ENCODE assay signal across 17 cellular contexts in the genomic region with DNA sequence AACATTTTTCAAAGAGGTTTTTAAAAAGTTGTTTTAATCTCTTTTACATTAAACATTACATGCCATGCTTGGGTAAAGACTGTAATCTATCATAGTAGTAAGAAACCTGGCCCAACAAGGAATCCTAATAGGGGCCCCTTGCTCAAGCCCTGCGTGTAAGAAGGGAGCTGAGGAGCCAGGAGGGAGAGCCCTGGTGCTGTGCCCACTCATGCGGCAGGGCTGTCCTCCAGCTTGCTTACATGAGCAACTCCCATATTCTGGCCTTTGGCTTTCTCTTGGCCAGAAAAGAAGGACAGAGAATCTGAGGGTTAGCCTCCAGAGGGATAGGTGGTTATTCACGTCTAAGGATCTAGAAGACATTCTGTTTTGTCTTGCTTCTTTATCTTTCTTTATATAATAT. TPM values are rescaled to one million over a fixed set of nuclear protein-coding genes. Genes with fewer than 3 reads are reported as not detected.
DNase-seq lines count a peak whose midpoint lies in the region; ATAC-seq and TF ChIP-seq lines count a peak whose summit lies in the region.
"Had no signal": no experiment of that assay in that cellular context is flagged by ENCODE, and none has a peak within 500 bp of the region (broad histone marks: within the 10 kb centered on the region; RNA-seq: fewer than 3 reads in every experiment).

No MANE protein-coding gene starts in this region.

- H3K4me2 ChIP-seq in GM23338 = no peak overlapping the region
- H3K4me2 ChIP-seq: A549, BLaER1 had no signal

- no peaks in the 10 kb centered on the region for H3K36me3 Mint-ChIP-seq in GM23338 (ENCODE audit: low read depth)
- H3K36me3 Mint-ChIP-seq: CD4-positive, alpha-beta memory T cell had no signal

- H3K4me1 ChIP-seq in heart left ventricle (peaks cover 0 to 26% (median 6%) of the 10 kb centered on the region in 12 donors), right atrium auricular region (peaks cover 0 to 9% of the 10 kb centered on the region in 2 donors), GM23338 (ENCODE audit: insufficient read depth) (no peaks in the 10 kb centered on the region)
- H3K4me1 ChIP-seq: BLaER1 had no signal

- no peak for TF ChIP-seq CTCF in heart left ventricle (IDR thresholded peaks at IDR 0.05)
- TF ChIP-seq CTCF in right atrium auricular region (IDR thresholded peaks at IDR 0.05) = no peak
- no peak for TF ChIP-seq CTCF in GM23338 (conservative IDR thresholded peaks at IDR 0.05; ENCODE audit: low read depth in 2 of 2)

- H3K9me3 Mint-ChIP-seq in GM23338 = peaks cover 2% of the 10 kb centered on the region; the same call in 1 of the 3 replicates

- H3K27me3 ChIP-seq in heart left ventricle = no peaks in the 10 kb centered on the region
- no peaks in the 10 kb centered on the region for H3K27me3 ChIP-seq in right atrium auricular region
- no peaks in the 10 kb centered on the region for H3K27me3 ChIP-seq in MG63
- H3K27me3 ChIP-seq in GM23338 (ENCODE audit: insufficient read depth) = no peaks in the 10 kb centered on the region
- H3K27me3 ChIP-seq: BLaER1 had no signal

- ATAC-seq in heart left ventricle (peak in 3 of 4 donors; percentile 41 to 59 (median 47)), GM23338 (no peak), HG02981 (IDR thresholded peaks at IDR 0.05; ENCODE audit: unreplicated experiment) (no peak), HG02970 (IDR thresholded peaks at IDR 0.05; ENCODE audit: low FRiP score, unreplicated experiment) (no peak)
- ATAC-seq: A549, HepG2 had no signal

- no peaks in the 10 kb centered on the region for H3K9me2 ChIP-seq in GM23338 (ENCODE audit: insufficient read depth)

- H3K36me3 ChIP-seq in heart left ventricle (peaks cover 0 to 12% (median 0%) of the 10 kb centered on the region in 9 donors), right atrium auricular region (no peaks in the 10 kb centered on the region), MG63 (no peaks in the 10 kb centered on the region), GM23338 (ENCODE audit: insufficient read depth) (no peaks in the 10 kb centered on the region)
- H3K36me3 ChIP-seq: BLaER1 had no signal

- 68 to 79% (median 68%) methylated on average over 3 of the region's 3 CpGs for WGBS in heart left ventricle, 4 donors

- H3K27ac ChIP-seq in heart left ventricle (peak overlapping the region in 9 of 12 donors; percentile 2 to 76 (median 44)), right atrium auricular region (no peak overlapping the region), GM23338 (ENCODE audit: low read depth) (no peak overlapping the region)
- H3K27ac ChIP-seq: 22Rv1, A549, BLaER1 had no signal

- DNase-seq in heart left ventricle (peak in 1 of 5 donors; percentile 46), right atrium auricular region (ENCODE audit: low spot score) (no peak), MG63 (peak; percentile 70), left kidney (ENCODE audit: low read depth, low spot score) (peak; percentile 43), GM23338 (ENCODE audit: low spot score) (no peak)
- DNase-seq: AML-193; CD4-positive, alpha-beta memory T cell; GF-D8; KBM-7 had no signal

- H3K27ac Mint-ChIP-seq in GM23338 = no peak overlapping the region
- H3K27ac Mint-ChIP-seq: CD14-positive monocyte; CD4-positive, alpha-beta memory T cell; IgD-negative memory B cell had no signal

- H3F3A ChIP-seq in GM23338 (replicated peaks; ENCODE audit: low read depth) = no peaks in the 10 kb centered on the region

- no peaks in the 10 kb centered on the region for H4K20me1 ChIP-seq in GM23338 (replicated peaks; ENCODE audit: insufficient read depth)
- H4K20me1 ChIP-seq: BLaER1 had no signal

- H3K27me3 Mint-ChIP-seq in GM23338 (ENCODE audit: insufficient read depth, low read depth, poor library complexity) = no peaks in the 10 kb centered on the region

- H2AFZ ChIP-seq in GM23338 = no peak overlapping the region

- TF ChIP-seq POLR2A in heart left ventricle (IDR thresholded peaks at IDR 0.05) = no peak

- H3K4me3 ChIP-seq in heart left ventricle (no peak overlapping the region), right atrium auricular region (no peak overlapping the region), MG63 (no peak overlapping the region), GM23338 (no peak overlapping the region)
- H3K4me3 ChIP-seq: A549, BLaER1 had no signal

- H3K9me3 ChIP-seq in heart left ventricle (no peaks in the 10 kb centered on the region), right atrium auricular region (no peaks in the 10 kb centered on the region), MG63 (peaks cover 2% of the 10 kb centered on the region)
- H3K9me3 ChIP-seq: BLaER1 had no signal

- peaks cover 3% of the 10 kb centered on the region; the same call in 2 of the 3 replicates for H3K4me1 Mint-ChIP-seq in GM23338
- H3K4me1 Mint-ChIP-seq: CD14-positive monocyte; CD4-positive, alpha-beta memory T cell had no signal

- H3K4me3 Mint-ChIP-seq in GM23338 = no peak overlapping the region
- H3K4me3 Mint-ChIP-seq: CD14-positive monocyte; CD4-positive, alpha-beta memory T cell; IgD-negative memory B cell had no signal

- H3K79me2 ChIP-seq in GM23338 (replicated peaks; ENCODE audit: insufficient read depth) = no peaks in the 10 kb centered on the region

- intact Hi-C loops in heart left ventricle (cut with DNase I) = loop anchor here in 5 of 10 donors (5.0 to 10.0 kb wide), 6 partner anchors 110 to 313 kb away; no protein-coding TSS in a partner anchor

TF ChIP-seq in GM23338, 12 proteins besides CTCF, POLR2A, EP300 and RAD21 (continues in another document):
- TF ChIP-seq, protein P1, sequence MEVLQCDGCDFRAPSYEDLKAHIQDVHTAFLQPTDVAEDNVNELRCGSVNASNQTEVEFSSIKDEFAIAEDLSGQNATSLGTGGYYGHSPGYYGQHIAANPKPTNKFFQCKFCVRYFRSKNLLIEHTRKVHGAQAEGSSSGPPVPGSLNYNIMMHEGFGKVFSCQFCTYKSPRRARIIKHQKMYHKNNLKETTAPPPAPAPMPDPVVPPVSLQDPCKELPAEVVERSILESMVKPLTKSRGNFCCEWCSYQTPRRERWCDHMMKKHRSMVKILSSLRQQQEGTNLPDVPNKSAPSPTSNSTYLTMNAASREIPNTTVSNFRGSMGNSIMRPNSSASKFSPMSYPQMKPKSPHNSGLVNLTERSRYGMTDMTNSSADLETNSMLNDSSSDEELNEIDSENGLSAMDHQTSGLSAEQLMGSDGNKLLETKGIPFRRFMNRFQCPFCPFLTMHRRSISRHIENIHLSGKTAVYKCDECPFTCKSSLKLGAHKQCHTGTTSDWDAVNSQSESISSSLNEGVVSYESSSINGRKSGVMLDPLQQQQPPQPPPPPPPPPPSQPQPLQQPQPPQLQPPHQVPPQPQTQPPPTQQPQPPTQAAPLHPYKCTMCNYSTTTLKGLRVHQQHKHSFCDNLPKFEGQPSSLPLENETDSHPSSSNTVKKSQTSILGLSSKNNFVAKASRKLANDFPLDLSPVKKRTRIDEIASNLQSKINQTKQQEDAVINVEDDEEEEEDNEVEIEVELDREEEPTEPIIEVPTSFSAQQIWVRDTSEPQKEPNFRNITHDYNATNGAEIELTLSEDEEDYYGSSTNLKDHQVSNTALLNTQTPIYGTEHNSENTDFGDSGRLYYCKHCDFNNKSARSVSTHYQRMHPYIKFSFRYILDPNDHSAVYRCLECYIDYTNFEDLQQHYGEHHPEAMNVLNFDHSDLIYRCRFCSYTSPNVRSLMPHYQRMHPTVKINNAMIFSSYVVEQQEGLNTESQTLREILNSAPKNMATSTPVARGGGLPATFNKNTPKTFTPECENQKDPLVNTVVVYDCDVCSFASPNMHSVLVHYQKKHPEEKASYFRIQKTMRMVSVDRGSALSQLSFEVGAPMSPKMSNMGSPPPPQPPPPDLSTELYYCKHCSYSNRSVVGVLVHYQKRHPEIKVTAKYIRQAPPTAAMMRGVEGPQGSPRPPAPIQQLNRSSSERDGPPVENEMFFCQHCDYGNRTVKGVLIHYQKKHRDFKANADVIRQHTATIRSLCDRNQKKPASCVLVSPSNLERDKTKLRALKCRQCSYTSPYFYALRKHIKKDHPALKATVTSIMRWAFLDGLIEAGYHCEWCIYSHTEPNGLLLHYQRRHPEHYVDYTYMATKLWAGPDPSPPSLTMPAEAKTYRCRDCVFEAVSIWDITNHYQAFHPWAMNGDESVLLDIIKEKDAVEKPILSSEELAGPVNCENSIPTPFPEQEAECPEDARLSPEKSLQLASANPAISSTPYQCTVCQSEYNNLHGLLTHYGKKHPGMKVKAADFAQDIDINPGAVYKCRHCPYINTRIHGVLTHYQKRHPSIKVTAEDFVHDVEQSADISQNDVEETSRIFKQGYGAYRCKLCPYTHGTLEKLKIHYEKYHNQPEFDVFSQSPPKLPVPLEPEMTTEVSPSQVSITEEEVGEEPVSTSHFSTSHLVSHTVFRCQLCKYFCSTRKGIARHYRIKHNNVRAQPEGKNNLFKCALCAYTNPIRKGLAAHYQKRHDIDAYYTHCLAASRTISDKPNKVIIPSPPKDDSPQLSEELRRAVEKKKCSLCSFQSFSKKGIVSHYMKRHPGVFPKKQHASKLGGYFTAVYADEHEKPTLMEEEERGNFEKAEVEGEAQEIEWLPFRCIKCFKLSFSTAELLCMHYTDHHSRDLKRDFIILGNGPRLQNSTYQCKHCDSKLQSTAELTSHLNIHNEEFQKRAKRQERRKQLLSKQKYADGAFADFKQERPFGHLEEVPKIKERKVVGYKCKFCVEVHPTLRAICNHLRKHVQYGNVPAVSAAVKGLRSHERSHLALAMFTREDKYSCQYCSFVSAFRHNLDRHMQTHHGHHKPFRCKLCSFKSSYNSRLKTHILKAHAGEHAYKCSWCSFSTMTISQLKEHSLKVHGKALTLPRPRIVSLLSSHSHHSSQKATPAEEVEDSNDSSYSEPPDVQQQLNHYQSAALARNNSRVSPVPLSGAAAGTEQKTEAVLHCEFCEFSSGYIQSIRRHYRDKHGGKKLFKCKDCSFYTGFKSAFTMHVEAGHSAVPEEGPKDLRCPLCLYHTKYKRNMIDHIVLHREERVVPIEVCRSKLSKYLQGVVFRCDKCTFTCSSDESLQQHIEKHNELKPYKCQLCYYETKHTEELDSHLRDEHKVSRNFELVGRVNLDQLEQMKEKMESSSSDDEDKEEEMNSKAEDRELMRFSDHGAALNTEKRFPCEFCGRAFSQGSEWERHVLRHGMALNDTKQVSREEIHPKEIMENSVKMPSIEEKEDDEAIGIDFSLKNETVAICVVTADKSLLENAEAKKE (CRISPR knock-in tag; IDR thresholded peaks at IDR 0.05) = no peak

RNA-seq across cellular contexts. Expression of a gene that starts 49.8 kb away (rescaled TPM):
- total RNA-seq in heart left ventricle = 10 to 100 TPM; 24.3 to 47.1 (median 31.9) TPM
- 10 to 100 TPM; 13.2 to 13.7 TPM for polyA plus RNA-seq in heart left ventricle
- total RNA-seq in right atrium auricular region = 1 to 10 TPM; 1.5 to 4.4 TPM
- not detected in 2 replicates for total RNA-seq in MG63 (2014; rRNA removed; shearing (Covaris generic); ENCODE audit: low replicate concordance)
- 0.23 and 0.69 TPM in 2 replicates for total RNA-seq in GM23338 (2014; rRNA removed; shearing (Covaris generic))
- polyA plus RNA-seq in GM23338 (2016; fragmentation: Nextera tagmentation; extraction: Ambion mirVana) = 0.53 and 0.73 TPM in 2 replicates
- total RNA-seq: CD4-positive, alpha-beta memory T cell; HepG2 had no signal
- polyA plus RNA-seq: A549, CD14-positive monocyte, HepG2, IgD-negative memory B cell had no signal

Comparison
In these comparisons a context has a peak if more than half of its experiments do, and no peak if none do; other contexts are left out.
1. H3K27ac ChIP-seq: peak in heart left ventricle (9 of 12); none in right atrium auricular region (0 of 2) and GM23338 (single experiment).
2. RNA of a gene that starts 49.8 kb away (total RNA-seq): 24.3 to 47.1 TPM in heart left ventricle; 1.5 to 4.4 TPM in right atrium auricular region, 0.23 to 0.69 TPM in GM23338 and not detected in MG63; every median in the first group is over 4 times any median in the second.
3. ATAC-seq: peak in heart left ventricle (3 of 4); none in GM23338 (single experiment), HG02981 (single experiment) and HG02970 (single experiment).
4. DNase-seq: peak in MG63 (single experiment) and left kidney (single experiment); none in right atrium auricular region (single experiment) and GM23338 (single experiment).